13 cellular contexts compared by ENCODE assay signal in genomic region chr1:164630626-164631396, GRCh38.
DNase-seq lines count a peak whose midpoint lies in the region; ATAC-seq and TF ChIP-seq lines count a peak whose summit lies in the region.
"Had no signal": no experiment of that assay in that cellular context is flagged by ENCODE, and none has a peak within 500 bp of the region (broad histone marks: within the 10 kb centered on the region; RNA-seq: fewer than 3 reads in every experiment).

No MANE protein-coding gene starts in this region.

- no peak overlapping the region for H3K18ac ChIP-seq in IMR-90 (ENCODE audit: low read depth, low read length)

- H3K36me3 Mint-ChIP-seq in Caco-2 (ENCODE audit: insufficient read depth, unreplicated experiment), result peaks cover 29% of the 10 kb centered on the region

- H3K27ac ChIP-seq in IMR-90 (ENCODE audit: insufficient read depth, low read length), result no peak overlapping the region
- no peak overlapping the region for H3K27ac ChIP-seq in lung (ENCODE audit: low read depth in 1 of 2, low read length in 1 of 2)

- H3K4me3 Mint-ChIP-seq in Caco-2 (ENCODE audit: unreplicated experiment), result peak overlapping the region; percentile 20
- H3K4me3 Mint-ChIP-seq: activated CD4-positive, alpha-beta T cell treated with anti-CD3 and anti-CD28 coated beads, Interleukin-2, amount 10 ng/mL, durations not matched to agents 24 days and 14 days; activated T-cell treated with anti-CD3 and anti-CD28 coated beads, Interleukin-2, amount 50 U/mL, for 4 hours; B cell had no signal

- H3K79me1 ChIP-seq in IMR-90 (ENCODE audit: low read depth in 1 of 2, low read length in 2 of 2), result peaks cover 2 to 6% of the 10 kb centered on the region in 2 experiments; a peak in 2 of 4 replicates

- H3K36me3 ChIP-seq in Caco-2 (ENCODE audit: control insufficient read depth, insufficient read depth, low read length) (0 out of 2 replicates have a peak, but pooled peaks cover 1% of the 10 kb centered on the region), IMR-90 (ENCODE audit: control insufficient read depth, insufficient read depth, low read length) (peaks cover 19% of the 10 kb centered on the region), lung (ENCODE audit: control insufficient read depth in 2 of 2, insufficient read depth in 2 of 2, low read length in 2 of 2) (peaks cover 0 to 1% of the 10 kb centered on the region in 2 donors)

- in situ Hi-C loops in IMR-90 (cut with MboI; ENCODE audit: low sequenced_read_pairs), result no loop called here

- intact Hi-C loops in Caco-2 (cut with micrococcal nuclease; ENCODE audit: unreplicated experiment) (no loop called here), IMR-90 (cut with micrococcal nuclease) (no loop called here)

- no peak overlapping the region for H3K4me2 ChIP-seq in IMR-90 (ENCODE audit: low read depth, low read length)

- H4K20me1 ChIP-seq in IMR-90 (ENCODE audit: insufficient read depth, low read length), result no peaks in the 10 kb centered on the region

- H3K9me3 ChIP-seq in Caco-2, result no peaks in the 10 kb centered on the region
- no peaks in the 10 kb centered on the region for H3K9me3 ChIP-seq in IMR-90 (ENCODE audit: control insufficient read depth, insufficient read depth, low read length)
- no peaks in the 10 kb centered on the region for H3K9me3 ChIP-seq in lung (ENCODE audit: control insufficient read depth in 2 of 2, insufficient read depth in 1 of 2, low read length in 1 of 2)

- TF ChIP-seq POLR2A in IMR-90 (IDR thresholded peaks at IDR 0.05; ENCODE audit: low read depth, low read length), result no peak

- H3K4me3 ChIP-seq in Caco-2 (ENCODE audit: low read depth, low read length) (no peak overlapping the region), IMR-90 (ENCODE audit: insufficient read depth, low read depth, low read length) (no peak overlapping the region), epithelial cell of esophagus (ENCODE audit: low read length) (no peak overlapping the region), lung (no peak overlapping the region)

- no peaks in the 10 kb centered on the region for H3K27me3 Mint-ChIP-seq in Caco-2 (ENCODE audit: insufficient read depth, unreplicated experiment)
- H3K27me3 Mint-ChIP-seq: activated CD4-positive, alpha-beta T cell treated with anti-CD3 and anti-CD28 coated beads, Interleukin-2, amount 10 ng/mL, durations not matched to agents 24 days and 14 days; B cell had no signal

- no peak overlapping the region for H4K5ac ChIP-seq in IMR-90 (ENCODE audit: low read depth, low read length)

- no peak overlapping the region for H3K4ac ChIP-seq in IMR-90 (ENCODE audit: low read depth, low read length)

- no peak overlapping the region for H4K91ac ChIP-seq in IMR-90 (ENCODE audit: insufficient read depth, low read depth, low read length)

- H3K4me1 ChIP-seq in Caco-2 (peaks cover 45% of the 10 kb centered on the region), IMR-90 (ENCODE audit: control insufficient read depth, insufficient read depth, low read length) (peaks cover 4% of the 10 kb centered on the region; the same call in 1 of the 2 replicates), lung (ENCODE audit: control insufficient read depth in 2 of 2, insufficient read depth in 2 of 2, low read length in 2 of 2) (peaks cover 7% of the 10 kb centered on the region in 2 donors)

- dilution Hi-C loops in IMR-90 (cut with HindIII; ENCODE audit: low sequenced_read_pairs, unreplicated experiment), result no loop called here

- H2AK9ac ChIP-seq in IMR-90 (replicated peaks; ENCODE audit: low read depth, low read length, poor library complexity), result no peak overlapping the region

- DNase-seq in Caco-2 (no peak), IMR-90 (no peak), epithelial cell of esophagus (ENCODE audit: low read depth) (peak; percentile 93), lung (ENCODE audit: low spot score) (no peak), HT-29 (ENCODE audit: low spot score) (no peak), NCI-H526 treated with DMSO at 0.1 percent for 48 hours (lab: John Stamatoyannopoulos, UW) (no peak), LoVo (ENCODE audit: low spot score) (no peak)
- no peak for DNase-seq in stimulated activated CD4-positive, alpha-beta T cell treated with anti-CD3 and anti-CD28 coated beads, Interleukin-1b, Interleukin-23, amount 100 ng/mL, for 48 hours
- DNase-seq: activated CD4-positive, alpha-beta T cell treated with anti-CD3 and anti-CD28 coated beads, Interleukin-2, amount 10 ng/mL, durations not matched to agents 24 days and 14 days; activated T-cell treated with anti-CD3 and anti-CD28 coated beads, Interleukin-2, amount 50 U/mL, for 4 hours; NCI-H345; stimulated activated CD4-positive, alpha-beta T cell treated with anti-CD3 and anti-CD28 coated beads, Interleukin-4, amount 100 ng/mL, for 1 hour had no signal

- H2BK5ac ChIP-seq in IMR-90 (ENCODE audit: low read depth, low read length, poor library complexity, severe bottlenecking), result no peak overlapping the region

- POLR2A ChIA-PET in Caco-2 (lab: Charles Lee) (no interaction called here), IMR-90 (lab: Charles Lee; ENCODE audit: unreplicated experiment) (no interaction called here)

- H2AK5ac ChIP-seq in IMR-90 (ENCODE audit: low read depth, low read length), result no peak overlapping the region

- H3K56ac ChIP-seq in IMR-90 (ENCODE audit: extremely low read depth, insufficient read depth, low read length), result no peak overlapping the region

- WGBS in IMR-90 (ENCODE audit: extremely low coverage in 2 of 2, insufficient read length in 1 of 2), 2 experiments, result no CpG with 5 or more reads among the region's 3 CpGs
- 47 to 52% methylated on average over 3 of the region's 3 CpGs for WGBS in lung, 2 donors

- H3K27ac Mint-ChIP-seq in Caco-2 (ENCODE audit: unreplicated experiment), result no peak overlapping the region
- H3K27ac Mint-ChIP-seq: activated CD4-positive, alpha-beta T cell treated with anti-CD3 and anti-CD28 coated beads, Interleukin-2, amount 10 ng/mL, durations not matched to agents 24 days and 14 days; B cell had no signal

- no peak for TF ChIP-seq RAD21 in IMR-90 (IDR thresholded peaks at IDR 0.05; ENCODE audit: low read length)

- CTCF ChIA-PET in Caco-2 (lab: Charles Lee), result no interaction called here
- CTCF ChIA-PET in IMR-90 (lab: Yijun Ruan, JAX), result interaction anchor here (0.8 to 1.2 kb wide), 3 partner anchors 11 to 29 kb away, joined by 4 to 6 read pairs (median 4); no protein-coding TSS in a partner anchor

- no peak overlapping the region for H3K9ac ChIP-seq in IMR-90 (ENCODE audit: low read depth, low read length)

- ATAC-seq in IMR-90 (ENCODE audit: low read depth), result no peak
- ATAC-seq in lung (ENCODE audit: insufficient read depth, low FRiP score), result peak; percentile 38
- ATAC-seq: activated T-cell treated with anti-CD3 and anti-CD28 coated beads, Interleukin-2, amount 50 U/mL, for 4 hours had no signal

- H3K9me1 ChIP-seq in IMR-90 (ENCODE audit: insufficient read depth, low read length), result no peaks in the 10 kb centered on the region

- no peak overlapping the region for H2BK120ac ChIP-seq in IMR-90 (ENCODE audit: low read depth, low read length)

- H3K23ac ChIP-seq in IMR-90 (ENCODE audit: low read depth, low read length), result no peak overlapping the region

- H3K27me3 ChIP-seq in Caco-2 (replicated peaks; ENCODE audit: control insufficient read depth, insufficient read depth, low read length) (no peaks in the 10 kb centered on the region), IMR-90 (ENCODE audit: control insufficient read depth, insufficient read depth, low read length) (no peaks in the 10 kb centered on the region), lung (ENCODE audit: control insufficient read depth, insufficient read depth) (no peaks in the 10 kb centered on the region)

- no TSS peak for BruUV-seq in Caco-2 (replicated peaks; lab: Mats Ljungman, UMichigan)
- no TSS peak for BruUV-seq in IMR-90 (replicated peaks; lab: Mats Ljungman, UMichigan)

- no peaks in the 10 kb centered on the region for H3K9me3 Mint-ChIP-seq in Caco-2 (ENCODE audit: unreplicated experiment)
- H3K9me3 Mint-ChIP-seq: activated CD4-positive, alpha-beta T cell treated with anti-CD3 and anti-CD28 coated beads, Interleukin-2, amount 10 ng/mL, durations not matched to agents 24 days and 14 days; activated T-cell treated with anti-CD3 and anti-CD28 coated beads, Interleukin-2, amount 50 U/mL, for 4 hours had no signal

- H2AFZ ChIP-seq in IMR-90 (replicated peaks; ENCODE audit: low read length, poor library complexity), result no peak overlapping the region

- H3K14ac ChIP-seq in IMR-90 (replicated peaks; ENCODE audit: low read depth, low read length), result no peak overlapping the region

- H3K4me1 Mint-ChIP-seq in Caco-2 (ENCODE audit: low read depth, unreplicated experiment), result peaks cover 36% of the 10 kb centered on the region
- H3K4me1 Mint-ChIP-seq: activated CD4-positive, alpha-beta T cell treated with anti-CD3 and anti-CD28 coated beads, Interleukin-2, amount 10 ng/mL, durations not matched to agents 24 days and 14 days; B cell had no signal

- no peak for TF ChIP-seq CTCF in Caco-2 (IDR thresholded peaks at IDR 0.05; ENCODE audit: insufficient read depth in 1 of 2, low read depth in 1 of 2, low read length in 1 of 2, severe bottlenecking in 1 of 2, unreplicated experiment in 1 of 2)
- no peak for TF ChIP-seq CTCF in IMR-90 (conservative IDR thresholded peaks at IDR 0.05; ENCODE audit: low read depth, low read length)
- TF ChIP-seq CTCF in epithelial cell of esophagus (IDR thresholded peaks at IDR 0.05; ENCODE audit: insufficient read depth, low read depth, low read length, missing control alignments), result no peak
- no peak for TF ChIP-seq CTCF in lung (IDR thresholded peaks at IDR 0.05; ENCODE audit: control extremely low read depth, extremely low read depth)

- H2BK15ac ChIP-seq in IMR-90 (ENCODE audit: low read depth, low read length), result no peak overlapping the region

- H4K8ac ChIP-seq in IMR-90 (ENCODE audit: low read depth in 2 of 2, low read length in 2 of 2), result no peak overlapping the region

- no peak overlapping the region for H2BK20ac ChIP-seq in IMR-90 (ENCODE audit: low read depth, low read length)

TF ChIP-seq in IMR-90, 13 proteins besides CTCF, POLR2A, EP300 and RAD21:
- no peak for TF ChIP-seq RCOR1 (IDR thresholded peaks at IDR 0.05; ENCODE audit: insufficient replicate concordance, low read length)
- TF ChIP-seq CHD1 (IDR thresholded peaks at IDR 0.05; ENCODE audit: low read depth, low read length), result no peak
- peak; percentile 39; the same call in 1 of the 2 replicates for TF ChIP-seq CEBPB (IDR thresholded peaks at IDR 0.05; ENCODE audit: low read depth, low read length)
- TF ChIP-seq RFX5 (IDR thresholded peaks at IDR 0.05; ENCODE audit: low read depth, low read length), result no peak
- no peak for TF ChIP-seq FOS (IDR thresholded peaks at IDR 0.05; ENCODE audit: low read depth, low read length)
